ENCODE assay signal across 8 cellular contexts in the genomic region with DNA sequence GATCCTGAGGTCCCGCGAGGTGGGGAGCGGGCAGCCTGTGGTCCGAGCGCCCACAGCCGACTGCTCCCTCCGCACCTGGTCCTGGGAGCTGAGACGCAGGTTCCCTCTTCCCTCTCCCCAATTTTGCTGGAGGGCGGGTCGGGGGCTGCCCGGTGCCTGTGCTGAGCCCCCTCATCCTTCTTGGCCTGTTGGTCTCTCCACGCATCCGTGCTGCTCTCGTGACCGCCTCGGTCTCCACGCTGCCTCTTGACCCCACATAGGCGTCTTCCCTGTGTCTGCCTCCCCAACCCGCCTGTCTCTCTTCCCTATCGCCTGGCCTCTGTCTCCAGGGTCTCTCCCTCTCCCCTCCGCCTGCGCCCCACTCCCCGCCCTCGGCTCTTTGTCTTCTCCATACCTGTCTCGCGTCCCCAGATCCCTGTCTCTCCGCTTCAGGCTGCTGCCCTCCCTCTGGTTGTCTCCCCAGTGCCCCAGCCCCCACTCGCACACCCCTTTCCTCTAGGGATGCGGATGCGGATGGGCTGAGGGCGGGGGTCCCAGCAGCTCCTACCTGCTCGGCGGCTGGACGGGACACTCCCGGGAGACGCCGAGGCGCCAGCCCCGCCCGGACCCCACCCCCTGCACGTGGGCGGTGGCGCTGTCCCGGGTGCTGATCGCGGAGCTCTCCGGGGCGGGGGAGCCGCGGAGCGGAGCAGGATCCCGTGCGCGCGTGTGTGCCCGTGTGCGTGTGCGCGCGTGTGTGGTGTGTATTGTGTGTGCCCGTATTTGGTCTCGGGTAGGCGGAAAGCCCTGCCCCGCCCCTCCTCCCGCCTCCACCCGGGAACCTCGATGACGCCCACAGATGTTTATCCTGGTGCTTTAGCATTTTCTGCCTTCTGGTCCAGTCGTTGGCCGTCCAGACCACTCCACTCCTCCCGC. TPM values are rescaled to one million over a fixed set of nuclear protein-coding genes. Genes with fewer than 3 reads are reported as not detected.
DNase-seq lines count a peak whose midpoint lies in the region; ATAC-seq and TF ChIP-seq lines count a peak whose summit lies in the region.

TSS of gene SYT5 (minus strand) at position 720 of the 915 bp plus-strand sequence. CDS start 1,248 bp downstream, outside the sequence.

- TF ChIP-seq POLR2A in Peyer's patch (IDR thresholded peaks at IDR 0.05) (no peak), sigmoid colon (IDR thresholded peaks at IDR 0.05) (no peak)

- H3K4me3 ChIP-seq in right atrium auricular region: peak within 1 kb of the TSS in 1 of 2 donors; percentile 39
- H3K4me3 ChIP-seq in Peyer's patch: peak within 1 kb of the TSS; percentile 1 to 41 (median 24)
- H3K4me3 ChIP-seq in cardiac muscle cell: peak within 1 kb of the TSS; percentile 20
- peak within 1 kb of the TSS in 3 of 4 donors; percentile 2 to 35 (median 29) for H3K4me3 ChIP-seq in sigmoid colon

- H3K27ac ChIP-seq in right atrium auricular region: no peak within 1 kb of the TSS
- H3K27ac ChIP-seq in Peyer's patch: no peak within 1 kb of the TSS
- no peak within 1 kb of the TSS for H3K27ac ChIP-seq in cardiac muscle cell
- H3K27ac ChIP-seq in sigmoid colon: no peak within 1 kb of the TSS

- no peaks in the 10 kb centered on the region for H3K9me3 ChIP-seq in right atrium auricular region
- H3K9me3 ChIP-seq in Peyer's patch: peaks cover 0 to 4% (median 0%) of the 10 kb centered on the region in 4 donors
- H3K9me3 ChIP-seq in cardiac muscle cell (ENCODE audit: low read depth): no peaks in the 10 kb centered on the region
- H3K9me3 ChIP-seq in sigmoid colon: no peaks in the 10 kb centered on the region

- H3K4me1 ChIP-seq in right atrium auricular region (peaks cover 0 to 18% of the 10 kb centered on the region in 2 donors), Peyer's patch (peaks cover 0 to 19% (median 10%) of the 10 kb centered on the region in 4 donors), cardiac muscle cell (ENCODE audit: low read depth) (no peaks in the 10 kb centered on the region), sigmoid colon (peaks cover 0 to 22% (median 16%) of the 10 kb centered on the region in 4 donors)

- DNase-seq in Right ventricle myocardium inferior (ENCODE audit: missing footprints) (no peak), right atrium auricular region (ENCODE audit: low spot score) (no peak), Peyer's patch (peak in 2 of 3 donors; percentile 58 to 80), cardiac muscle cell (ENCODE audit: low read depth in 1 of 2, low spot score in 1 of 2) (peak; percentile 42 to 71), sigmoid colon (no peak), NCI-H2029 (lab: John Stamatoyannopoulos, UW) (no peak)
- peak; percentile 72 for DNase-seq in activated naive CD4-positive, alpha-beta T cell treated with Interleukin-2 at 50 U/mL for 16 hours

- ATAC-seq in Right ventricle myocardium inferior: peak; percentile 61
- no peak for ATAC-seq in GM21737 (IDR thresholded peaks at IDR 0.05; ENCODE audit: unreplicated experiment)

- H3K27me3 ChIP-seq in right atrium auricular region (peaks cover 24 to 56% of the 10 kb centered on the region in 2 donors), Peyer's patch (peaks cover 0 to 11% of the 10 kb centered on the region in 2 donors), cardiac muscle cell (peaks cover 83% of the 10 kb centered on the region), sigmoid colon (peaks cover 46 to 88% (median 81%) of the 10 kb centered on the region in 3 donors)

- TF ChIP-seq EP300 in sigmoid colon (IDR thresholded peaks at IDR 0.05): no peak

- intact Hi-C loops in Right ventricle myocardium inferior (cut with DNase I) (no loop called here), sigmoid colon (cut with DNase I) (no loop called here)

- 2 to 3% methylated on average over 71 of the region's 71 CpGs for WGBS in sigmoid colon, 2 donors

- H3K36me3 ChIP-seq in right atrium auricular region (no peaks in the 10 kb centered on the region), Peyer's patch (peaks cover 0 to 11% (median 0%) of the 10 kb centered on the region in 3 donors), cardiac muscle cell (no peaks in the 10 kb centered on the region), sigmoid colon (no peaks in the 10 kb centered on the region)

- TF ChIP-seq CTCF in right atrium auricular region (IDR thresholded peaks at IDR 0.05): no peak
- TF ChIP-seq CTCF in Peyer's patch (IDR thresholded peaks at IDR 0.05): no peak
- TF ChIP-seq CTCF in cardiac muscle cell (IDR thresholded peaks at IDR 0.05; ENCODE audit: low read depth, low read length): no peak
- no peak for TF ChIP-seq CTCF in sigmoid colon (IDR thresholded peaks at IDR 0.05)

RNA-seq across cellular contexts. Expression of gene SYT5, which starts in this region (rescaled TPM):
- total RNA-seq in Right ventricle myocardium inferior (not detected), right atrium auricular region (under 1 TPM in 1 of 2 donors, not detected in 1; 0.08 TPM), Peyer's patch (under 1 TPM in 2 of 4 donors, not detected in 2; 0.70 to 0.94 TPM), cardiac muscle cell (0.12 and 0.53 TPM in 2 replicates), sigmoid colon (1 to 10 TPM in 3 of 4 donors, under 1 TPM in 1; 0.99 to 7.8 (median 2.4) TPM)
- polyA plus RNA-seq in cardiac muscle cell (not detected in 2 replicates), sigmoid colon (1 to 10 TPM in 2 of 3 donors, under 1 TPM in 1; 0.69 to 9.6 (median 1.6) TPM)

Comparison
In these comparisons a context has a peak if more than half of its experiments do, and no peak if none do; other contexts are left out.
1. Peak in ATAC-seq in Right ventricle myocardium inferior; RNA of the gene not detected or under 1 TPM.
2. Peak in DNase-seq and H3K4me3 ChIP-seq in Peyer's patch; RNA of the gene not detected or under 1 TPM.
3. Peak in DNase-seq and H3K4me3 ChIP-seq in cardiac muscle cell; RNA of the gene not detected or under 1 TPM.